In genomic region chr13:104796581-104796980, GRCh38 we compare ENCODE assay signal across 23 cellular contexts.
"Had no signal": no experiment of that assay in that cellular context is flagged by ENCODE, and none has a peak within 500 bp of the region (broad histone marks: within the 10 kb centered on the region; RNA-seq: fewer than 3 reads in every experiment).

No MANE protein-coding gene starts in this region.

- H3K9ac ChIP-seq: neural progenitor cell, parathyroid adenoma had no signal

- H3K36me3 ChIP-seq: heart right ventricle, neural progenitor cell, thoracic aorta, tibial nerve, upper lobe of left lung had no signal

- H3K4me2 ChIP-seq: neural progenitor cell had no signal

- ATAC-seq: esophagus mucosa; heart right ventricle; left colon; left ventricle myocardium superior; right cardiac atrium; stimulated activated naive B cell treated with anti-CD40 and anti-IgM and Interleukin-4, amounts not matched to agents 10 μg/mL and 1 μg/mL and 100 μg/mL, for 72 hours had no signal

- H2AFZ ChIP-seq: neural progenitor cell, parathyroid adenoma had no signal

- H3K9me3 ChIP-seq: heart right ventricle, thoracic aorta, tibial nerve, upper lobe of left lung had no signal

- H3K4me1 ChIP-seq: heart right ventricle, neural progenitor cell, parathyroid adenoma, tibial nerve, upper lobe of left lung had no signal

- DNase-seq: cerebellar nuclear complex; dorsolateral prefrontal cortex; effector CD4-positive, alpha-beta T cell; glutamatergic neuron; heart right ventricle; hippocampal formation; islet precursor cell; kidney glomerular epithelial cell; left colon; left ventricle myocardium superior; naive B cell; right cardiac atrium; small intestine; stimulated activated CD4-positive, alpha-beta T cell treated with anti-CD3 and anti-CD28 coated beads, Interleukin-15, amount 100 ng/mL, for 24 hours; stimulated activated CD4-positive, alpha-beta T cell treated with anti-CD3 and anti-CD28 coated beads, Interleukin-2, amount 100 ng/mL, for 48 hours; stimulated activated naive B cell treated with anti-CD40 and anti-IgM and Interleukin-4, amounts not matched to agents 10 μg/mL and 1 μg/mL and 100 μg/mL, for 72 hours; upper lobe of left lung had no signal

- H3K79me2 ChIP-seq: parathyroid adenoma had no signal

- H3K27me3 ChIP-seq: dorsolateral prefrontal cortex, heart right ventricle, neural progenitor cell, tibial nerve, upper lobe of left lung had no signal

- H3K4me3 ChIP-seq: dorsolateral prefrontal cortex, heart right ventricle, lung, neural progenitor cell, thoracic aorta, tibial nerve, upper lobe of left lung had no signal

- H3K27ac ChIP-seq: dorsolateral prefrontal cortex, heart right ventricle, neural progenitor cell, parathyroid adenoma, thoracic aorta, tibial nerve, upper lobe of left lung had no signal
